Comparison of ENCODE assay signal across 17 cellular contexts in genomic region chr13:79674765-79675515, GRCh38.
DNase-seq lines count a peak whose midpoint lies in the region; FAIRE-seq and TF ChIP-seq lines count a peak whose summit lies in the region.
"Had no signal": no experiment of that assay in that cellular context is flagged by ENCODE, and none has a peak within 500 bp of the region (broad histone marks: within the 10 kb centered on the region; RNA-seq: fewer than 3 reads in every experiment).

No MANE protein-coding gene starts in this region.

- H3K36me3 ChIP-seq in BE2C (no peaks in the 10 kb centered on the region), H1 (ENCODE audit: control insufficient read depth in 2 of 4, insufficient read depth in 4 of 4, low read length in 3 of 4) (no peaks in the 10 kb centered on the region), mesenchymal stem cell (ENCODE audit: control insufficient read depth in 1 of 2, insufficient read depth in 2 of 2, low read depth in 1 of 2, low read length in 2 of 2) (no peaks in the 10 kb centered on the region), SK-N-SH (replicated peaks in 1 of 2; ENCODE audit: control insufficient read depth in 1 of 2, insufficient read depth in 2 of 2, low read length in 1 of 2) (no peaks in the 10 kb centered on the region)
- H3K36me3 ChIP-seq: Peyer's patch had no signal

- H3F3A ChIP-seq in SK-N-SH (replicated peaks; ENCODE audit: insufficient read depth) = peaks cover 4% of the 10 kb centered on the region

- H3K27me3 ChIP-seq in BE2C (no peaks in the 10 kb centered on the region), H1 (replicated peaks in 1 of 4; ENCODE audit: control insufficient read depth in 3 of 4, extremely low read depth in 1 of 4, insufficient read depth in 3 of 4, low read length in 3 of 4) (no peaks in the 10 kb centered on the region), mesenchymal stem cell (ENCODE audit: control insufficient read depth in 1 of 2, insufficient read depth in 1 of 2, low read length in 2 of 2) (no peaks in the 10 kb centered on the region), SK-N-SH (ENCODE audit: insufficient read depth) (no peaks in the 10 kb centered on the region)
- H3K27me3 ChIP-seq: Peyer's patch had no signal

- no peak overlapping the region for H3K56ac ChIP-seq in H1 (replicated peaks; ENCODE audit: insufficient read length, low read depth, low read length)

- H2BK20ac ChIP-seq in H1 (ENCODE audit: low read length) = no peak overlapping the region

- POLR2A ChIA-PET in H1 (lab: Charles Lee; ENCODE audit: partially characterized antibody) = no interaction called here
- POLR2A ChIA-PET in SK-N-SH (lab: Yijun Ruan, JAX) = interaction anchor here (0.6 to 1.2 kb wide), 4 partner anchors 17 to 666 kb away, joined by 3 read pairs; partner anchors contain the start of gene SPRY2

- no peaks in the 10 kb centered on the region for H3K79me2 ChIP-seq in H1 (ENCODE audit: control insufficient read depth in 1 of 2, insufficient read depth in 2 of 2, low read length in 2 of 2)
- no peaks in the 10 kb centered on the region for H3K79me2 ChIP-seq in SK-N-SH (ENCODE audit: insufficient read depth)

- H3K18ac ChIP-seq in H1 (ENCODE audit: extremely low read depth, low read length) (no peak overlapping the region), mesenchymal stem cell (ENCODE audit: low read depth in 1 of 2, low read length in 2 of 2) (peak overlapping the region in 1 of 2 experiments; percentile 21)

- peak; percentile 74 for DNase-seq in BE2C
- peak; percentile 20 for DNase-seq in NCI-H69 (lab: John Stamatoyannopoulos, UW)
- DNase-seq in H1 (ENCODE audit: low read depth in 1 of 2, low spot score in 2 of 2) = no peak
- DNase-seq in mesenchymal stem cell = no peak
- no peak for DNase-seq in NCI-H128 (lab: John Stamatoyannopoulos, UW; ENCODE audit: unreplicated experiment)
- DNase-seq in SK-N-SH = no peak
- DNase-seq in SW480 (ENCODE audit: low spot score) = no peak
- DNase-seq: ACHN, DMS79, H9, KG1, NCI-H1417 treated with DMSO at 0.1 percent for 48 hours, NCI-H187 treated with DMSO at 0.1 percent for 48 hours, NCI-H345, NCI-H524 treated with DMSO at 0.1 percent for 48 hours, Peyer's patch had no signal

- H3K23ac ChIP-seq in H1 (ENCODE audit: insufficient read length) (no peak overlapping the region), mesenchymal stem cell (ENCODE audit: low read length in 2 of 2) (no peak overlapping the region)

- H3K23me2 ChIP-seq in H1 (ENCODE audit: low read depth, low read length) = no peaks in the 10 kb centered on the region

- peaks cover 56% of the 10 kb centered on the region for H3K4me1 ChIP-seq in BE2C
- no peaks in the 10 kb centered on the region for H3K4me1 ChIP-seq in H1 (replicated peaks in 1 of 4; ENCODE audit: control insufficient read depth in 3 of 4, insufficient read depth in 4 of 4, low read length in 3 of 4)
- no peaks in the 10 kb centered on the region for H3K4me1 ChIP-seq in mesenchymal stem cell (ENCODE audit: control insufficient read depth, insufficient read depth, low read depth, low read length)
- H3K4me1 ChIP-seq in SK-N-SH (ENCODE audit: control insufficient read depth in 1 of 2, insufficient read depth in 2 of 2, low read depth in 1 of 2, low read length in 1 of 2) = peaks cover 14 to 28% of the 10 kb centered on the region in 2 experiments; a peak in 3 of 4 replicates
- H3K4me1 ChIP-seq: Peyer's patch had no signal

- H4K20me1 ChIP-seq in H1 (replicated peaks in 1 of 2; ENCODE audit: control insufficient read depth in 1 of 2, insufficient read depth in 2 of 2, low read length in 2 of 2) = no peaks in the 10 kb centered on the region
- no peaks in the 10 kb centered on the region for H4K20me1 ChIP-seq in SK-N-SH (ENCODE audit: insufficient read depth)

- WGBS in H1 (ENCODE audit: extremely low coverage in 1 of 2, insufficient coverage in 1 of 2, insufficient read length in 1 of 2, insufficient replicate concordance in 2 of 2, low coverage in 1 of 2, low lambda C conversion rate in 2 of 2, missing lambda C conversion rate in 1 of 2), 2 experiments = 80% methylated on average over 5 of the region's 5 CpGs; no CpG with 5 or more reads in 1 of the 2 experiments
- 97% methylated on average over 5 of the region's 5 CpGs for WGBS in mesenchymal stem cell
- WGBS in SK-N-SH (ENCODE audit: low lambda C conversion rate) = 87% methylated on average over 5 of the region's 5 CpGs

- TF ChIP-seq CTCF in BE2C (IDR thresholded peaks at IDR 0.05; ENCODE audit: low read depth, low read length) (no peak), H1 (IDR thresholded peaks at IDR 0.05; ENCODE audit: control extremely low read depth in 1 of 3, insufficient read depth in 1 of 3, low read depth in 1 of 3, low read length in 3 of 3) (no peak), SK-N-SH (IDR thresholded peaks at IDR 0.05) (no peak)

- no peak overlapping the region; the same call in 1 of the 2 replicates for H2BK15ac ChIP-seq in H1 (ENCODE audit: low read length)
- no peak overlapping the region for H2BK15ac ChIP-seq in mesenchymal stem cell (ENCODE audit: low read depth, poor library complexity, severe bottlenecking)

- H2BK120ac ChIP-seq in H1 (replicated peaks; ENCODE audit: low read depth, low read length) (no peak overlapping the region), mesenchymal stem cell (ENCODE audit: low read depth, low read length) (no peak overlapping the region)

- H3K4me2 ChIP-seq in H1 (ENCODE audit: insufficient read depth in 1 of 2, low read depth in 2 of 2, low read length in 2 of 2) (no peak overlapping the region), mesenchymal stem cell (ENCODE audit: low read length, poor library complexity, severe bottlenecking) (no peak overlapping the region), SK-N-SH (no peak overlapping the region)

- H3K14ac ChIP-seq in H1 (ENCODE audit: insufficient read length) (no peak overlapping the region), mesenchymal stem cell (ENCODE audit: low read length in 2 of 2) (no peak overlapping the region)

- FAIRE-seq in H1 (lab: Jason Lieb, UNC) = no peak

- no peaks in the 10 kb centered on the region for H3K79me1 ChIP-seq in H1 (ENCODE audit: low read depth, low read length)
- H3K79me1 ChIP-seq in mesenchymal stem cell (replicated peaks; ENCODE audit: low read length, poor library complexity, severe bottlenecking) = no peaks in the 10 kb centered on the region

- H2AK5ac ChIP-seq in H1 (ENCODE audit: low read depth, low read length) (no peak overlapping the region), mesenchymal stem cell (ENCODE audit: low read length, severe bottlenecking) (no peak overlapping the region)

- H3K27ac ChIP-seq in H1 (ENCODE audit: low read depth, low read length) (no peak overlapping the region), mesenchymal stem cell (ENCODE audit: low read length, poor library complexity, severe bottlenecking) (no peak overlapping the region), SK-N-SH (ENCODE audit: low read depth in 2 of 2, low read length in 1 of 2) (peak overlapping the region in 1 of 2 experiments; percentile 97; a peak in 2 of 4 replicates)
- H3K27ac ChIP-seq: C4-2B, Peyer's patch had no signal

- TF ChIP-seq RAD21 in H1 (IDR thresholded peaks at IDR 0.05 in 1 of 2, conservative IDR thresholded peaks at IDR 0.05 in 1 of 2; ENCODE audit: low read depth in 2 of 2, low read length in 2 of 2) (no peak), SK-N-SH (IDR thresholded peaks at IDR 0.05; ENCODE audit: low read length) (no peak)

- no peaks in the 10 kb centered on the region; the same call in 1 of the 2 replicates for H3K9me3 ChIP-seq in BE2C
- no peaks in the 10 kb centered on the region for H3K9me3 ChIP-seq in H1 (ENCODE audit: insufficient read depth in 2 of 2, low read depth in 1 of 2, low read length in 1 of 2)
- H3K9me3 ChIP-seq in mesenchymal stem cell (ENCODE audit: control insufficient read depth, low read length) = no peaks in the 10 kb centered on the region
- no peaks in the 10 kb centered on the region for H3K9me3 ChIP-seq in SK-N-SH
- H3K9me3 ChIP-seq: Peyer's patch had no signal

- no peak overlapping the region for H2BK12ac ChIP-seq in H1 (ENCODE audit: low read depth, low read length)
- H2BK12ac ChIP-seq in mesenchymal stem cell (ENCODE audit: low read length in 2 of 2) = peak overlapping the region; percentile 37 to 50

- H2AFZ ChIP-seq in H1 (ENCODE audit: low read length) = peak overlapping the region; percentile 14; the same call in 1 of the 2 replicates
- H2AFZ ChIP-seq in mesenchymal stem cell (ENCODE audit: low read depth, low read length) = no peak overlapping the region
- no peak overlapping the region for H2AFZ ChIP-seq in SK-N-SH (ENCODE audit: low read depth)

- CTCF ChIA-PET in H1 (lab: Charles Lee; ENCODE audit: partially characterized antibody) (interaction anchor here (0.6 to 1.3 kb wide), 4 partner anchors 12 to 85 kb away, joined by 3 read pairs; no protein-coding TSS in a partner anchor), SK-N-SH (lab: Yijun Ruan, JAX) (interaction anchor here (0.6 to 2.3 kb wide), 7 partner anchors 12 to 251 kb away, joined by 3 to 6 read pairs (median 3); no protein-coding TSS in a partner anchor)

- TF ChIP-seq POLR2A in H1 (IDR thresholded peaks at IDR 0.05; ENCODE audit: control extremely low read depth in 1 of 2, low read depth in 2 of 2, low read length in 2 of 2) = no peak

- H3K4me3 ChIP-seq in BE2C (ENCODE audit: low read depth, low read length) (no peak overlapping the region), H1 (ENCODE audit: extremely low read depth in 1 of 4, insufficient read depth in 2 of 4, low read depth in 3 of 4, low read length in 4 of 4) (no peak overlapping the region), mesenchymal stem cell (ENCODE audit: insufficient read depth in 1 of 2, low read depth in 1 of 2, low read length in 2 of 2) (no peak overlapping the region), SK-N-SH (ENCODE audit: low read depth in 2 of 2, low read length in 1 of 2) (no peak overlapping the region)
- H3K4me3 ChIP-seq: Peyer's patch had no signal

- no peak overlapping the region for H4K8ac ChIP-seq in H1 (ENCODE audit: extremely low read depth, insufficient read depth, low read length)
- no peak overlapping the region for H4K8ac ChIP-seq in mesenchymal stem cell (ENCODE audit: low read length)

- H3K9me2 ChIP-seq in SK-N-SH = no peaks in the 10 kb centered on the region

- no peak overlapping the region for H4K5ac ChIP-seq in H1 (ENCODE audit: insufficient read length, low read depth, low read length)

- H3K9ac ChIP-seq in H1 (replicated peaks in 1 of 4; ENCODE audit: extremely low read depth in 1 of 4, low read depth in 3 of 4, low read length in 3 of 4) (no peak overlapping the region), mesenchymal stem cell (ENCODE audit: low read length) (no peak overlapping the region), SK-N-SH (no peak overlapping the region)

- H3K4ac ChIP-seq in H1 (replicated peaks; ENCODE audit: insufficient read length, low read depth, low read length) = no peak overlapping the region
- no peak overlapping the region for H3K4ac ChIP-seq in mesenchymal stem cell (ENCODE audit: low read depth in 1 of 2, low read length in 2 of 2)

- H4K91ac ChIP-seq in H1 (replicated peaks; ENCODE audit: insufficient read length, low read length) = no peak overlapping the region
- peak overlapping the region; percentile 61 for H4K91ac ChIP-seq in mesenchymal stem cell (ENCODE audit: low read length)

- H2BK5ac ChIP-seq in H1 (ENCODE audit: low read depth, low read length) = no peak overlapping the region
- no peak overlapping the region for H2BK5ac ChIP-seq in mesenchymal stem cell (ENCODE audit: low read depth, low read length, poor library complexity, severe bottlenecking)

- TF ChIP-seq EP300 in H1 (IDR thresholded peaks at IDR 0.05; ENCODE audit: borderline replicate concordance in 1 of 2, low read depth in 2 of 2, low read length in 2 of 2) (no peak), SK-N-SH (IDR thresholded peaks at IDR 0.05; ENCODE audit: borderline replicate concordance in 1 of 2, low read depth in 1 of 2, low read length in 1 of 2) (peak in 1 of 2 experiments; percentile 78; a peak in 2 of 4 replicates)

Comparison
In these comparisons a context has a peak if more than half of its experiments do, and no peak if none do; other contexts are left out.
1. DNase-seq: peak in BE2C (single experiment) and NCI-H69 (single experiment); none in H1 (0 of 2), mesenchymal stem cell (single experiment), NCI-H128 (single experiment), SK-N-SH (single experiment) and SW480 (single experiment).